Comparison of ENCODE assay signal across 1 cellular context in genomic region chr3:24296441-24297205, GRCh38.
TF ChIP-seq lines count a peak whose summit lies in the region.

No MANE protein-coding gene starts in this region.

TF ChIP-seq in GM23338, 12 proteins besides CTCF, POLR2A, EP300 and RAD21 (continued from another document):
- no peak for TF ChIP-seq ZNF462 (CRISPR knock-in tag; IDR thresholded peaks at IDR 0.05)
